23 cellular contexts compared by ENCODE assay signal in the genomic region with DNA sequence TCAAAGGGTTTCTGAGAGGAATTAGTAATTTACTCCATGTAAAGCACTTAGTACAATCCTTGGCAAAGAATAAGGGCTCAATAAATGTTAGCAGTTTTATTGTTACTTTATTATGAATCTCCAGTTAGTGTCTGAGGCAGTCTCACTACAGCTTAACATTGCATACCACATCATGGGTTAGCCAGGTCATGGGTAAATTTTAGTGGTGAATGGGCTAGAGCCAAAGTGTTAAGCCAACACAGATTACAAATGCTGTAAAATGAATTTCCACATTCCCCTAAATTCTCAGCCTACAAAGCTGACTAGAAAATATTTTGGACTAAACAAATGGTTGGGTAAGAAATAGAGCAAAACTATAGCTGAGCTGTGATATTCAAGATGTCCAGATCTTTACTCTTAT.
DNase-seq lines count a peak whose midpoint lies in the region; ATAC-seq and TF ChIP-seq lines count a peak whose summit lies in the region.
"Had no signal": no experiment of that assay in that cellular context is flagged by ENCODE, and none has a peak within 500 bp of the region (broad histone marks: within the 10 kb centered on the region; RNA-seq: fewer than 3 reads in every experiment).

No MANE protein-coding gene starts in this region.

- no peaks in the 10 kb centered on the region for H3K79me2 ChIP-seq in MM.1S (ENCODE audit: low read length)

- H3K36me3 ChIP-seq in lower lobe of right lung (no peaks in the 10 kb centered on the region), MM.1S (replicated peaks; ENCODE audit: insufficient read depth, low read length) (no peaks in the 10 kb centered on the region)
- H3K36me3 ChIP-seq: BE2C; BLaER1 treated with 17β-estradiol and CSF1 and Interleukin-3, amounts not matched to agents 10 nM and 100 nM had no signal

- no peak for ATAC-seq in lower lobe of right lung
- ATAC-seq: A549, GM12878, GM23338, HCT116 had no signal

- H3K4me2 ChIP-seq in MM.1S (ENCODE audit: low read depth, low read length): no peak overlapping the region
- H3K4me2 ChIP-seq: A549; BLaER1 treated with 17β-estradiol and CSF1 and Interleukin-3, amounts not matched to agents 10 nM and 100 nM; GM23338 had no signal

- H3K9ac ChIP-seq in MM.1S (ENCODE audit: low read length): no peak overlapping the region
- H3K9ac ChIP-seq: BLaER1 treated with 17β-estradiol and CSF1 and Interleukin-3, amounts not matched to agents 10 nM and 100 nM had no signal

- intact Hi-C loops in lower lobe of right lung (cut with DNase I): no loop called here

- no peak overlapping the region for H2AFZ ChIP-seq in MM.1S (ENCODE audit: low read length)
- H2AFZ ChIP-seq: GM23338 had no signal

- no peaks in the 10 kb centered on the region for H4K20me1 ChIP-seq in MM.1S (ENCODE audit: insufficient read depth, low read length)
- H4K20me1 ChIP-seq: BLaER1 treated with 17β-estradiol and CSF1 and Interleukin-3, amounts not matched to agents 10 nM and 100 nM had no signal

- DNase-seq in amniotic epithelial cell (ENCODE audit: low read depth) (peak; percentile 72), choroid plexus epithelial cell (ENCODE audit: low read depth) (peak; percentile 24), fibroblast of villous mesenchyme (ENCODE audit: low read depth) (peak; percentile 7), retinal pigment epithelial cell (ENCODE audit: low read depth) (peak; percentile 51), lower lobe of right lung (no peak), NCI-H2107 treated with DMSO at 0.1 percent for 48 hours (lab: John Stamatoyannopoulos, UW; ENCODE audit: unreplicated experiment) (no peak), MM.1S (no peak)
- DNase-seq: 8988T; ACHN; AML-193; BE2C; CD4-positive, alpha-beta T cell; CD8-positive, alpha-beta memory T cell; DMS 273 treated with DMSO at 0.1 percent for 48 hours; DMS79; EL; GDM1; H9 had no signal

- H3K4me1 ChIP-seq in lower lobe of right lung (no peaks in the 10 kb centered on the region), MM.1S (ENCODE audit: low read length) (no peaks in the 10 kb centered on the region)
- H3K4me1 ChIP-seq: A549; BE2C; BLaER1 treated with 17β-estradiol and CSF1 and Interleukin-3, amounts not matched to agents 10 nM and 100 nM had no signal

- H3K9me3 ChIP-seq in lower lobe of right lung: no peaks in the 10 kb centered on the region
- H3K9me3 ChIP-seq in MM.1S (replicated peaks; ENCODE audit: insufficient read depth, low read length): no peaks in the 10 kb centered on the region
- H3K9me3 ChIP-seq: A549; BE2C; BLaER1 treated with 17β-estradiol and CSF1 and Interleukin-3, amounts not matched to agents 10 nM and 100 nM had no signal

- no peaks in the 10 kb centered on the region for H3F3A ChIP-seq in MM.1S (ENCODE audit: insufficient read depth, low read length)

- H3K4me3 ChIP-seq in choroid plexus epithelial cell (ENCODE audit: low read depth, low read length) (no peak overlapping the region), fibroblast of villous mesenchyme (ENCODE audit: low read depth, low read length) (no peak overlapping the region), retinal pigment epithelial cell (ENCODE audit: low read length) (no peak overlapping the region), lower lobe of right lung (no peak overlapping the region), MM.1S (ENCODE audit: low read length) (no peak overlapping the region)
- H3K4me3 ChIP-seq: A549; BLaER1 treated with 17β-estradiol and CSF1 and Interleukin-3, amounts not matched to agents 10 nM and 100 nM; GM12878; GM23338 had no signal

- TF ChIP-seq CTCF in choroid plexus epithelial cell (conservative IDR thresholded peaks at IDR 0.05; ENCODE audit: low read depth, low read length): no peak
- no peak for TF ChIP-seq CTCF in fibroblast of villous mesenchyme (IDR thresholded peaks at IDR 0.05; ENCODE audit: insufficient read depth, low read depth, low read length)
- no peak for TF ChIP-seq CTCF in retinal pigment epithelial cell (conservative IDR thresholded peaks at IDR 0.05; ENCODE audit: low read depth, low read length)
- no peak for TF ChIP-seq CTCF in lower lobe of right lung (IDR thresholded peaks at IDR 0.05)
- no peak for TF ChIP-seq CTCF in MM.1S (IDR thresholded peaks at IDR 0.05; ENCODE audit: low read length)

- H3K9me2 ChIP-seq in MM.1S (replicated peaks; ENCODE audit: insufficient read depth, low read length): no peaks in the 10 kb centered on the region

- H3K27me3 ChIP-seq in lower lobe of right lung (ENCODE audit: low read depth) (no peaks in the 10 kb centered on the region), MM.1S (replicated peaks; ENCODE audit: insufficient read depth, low read length) (no peaks in the 10 kb centered on the region)
- H3K27me3 ChIP-seq: BE2C had no signal

- no peak overlapping the region for H3K27ac ChIP-seq in lower lobe of right lung
- no peak overlapping the region for H3K27ac ChIP-seq in MM.1S (ENCODE audit: low read length)
- H3K27ac ChIP-seq: A549; BLaER1 treated with 17β-estradiol and CSF1 and Interleukin-3, amounts not matched to agents 10 nM and 100 nM had no signal

Comparison
In these comparisons a context has a peak if more than half of its experiments do, and no peak if none do; other contexts are left out.
1. DNase-seq: peak in amniotic epithelial cell (single experiment), choroid plexus epithelial cell (single experiment), fibroblast of villous mesenchyme (single experiment) and retinal pigment epithelial cell (single experiment); none in lower lobe of right lung (single experiment), NCI-H2107 treated with DMSO at 0.1 percent for 48 hours (single experiment) and MM.1S (single experiment).